In genomic region chr1:162151900-162152829, GRCh38 we compare ENCODE assay signal across 1 cellular context.
A peak's percentile ranks its signal among the peaks of the same experiment; 100 is the strongest.
TF ChIP-seq lines count a peak whose summit lies in the region.

No MANE protein-coding gene starts in this region.

TF ChIP-seq in HepG2, 621 proteins besides CTCF, POLR2A, EP300 and RAD21 (continued from another document and continues in another):
- TF ChIP-seq ZNF407 (CRISPR knock-in tag; IDR thresholded peaks at IDR 0.05; ENCODE audit: not compliant biosample characterization) (peak; percentile 48), POLR2AphosphoS2 (IDR thresholded peaks at IDR 0.05; ENCODE audit: low read depth, low read length) (no peak), ZSCAN9 (CRISPR knock-in tag; IDR thresholded peaks at IDR 0.05; ENCODE audit: borderline replicate concordance) (0 out of 2 replicates have a peak, but pooled peaks have one; percentile 65), RCOR2 (CRISPR knock-in tag; IDR thresholded peaks at IDR 0.05) (peak; percentile 60; the same call in 1 of the 2 replicates), ZNF691 (CRISPR knock-in tag; IDR thresholded peaks at IDR 0.05; ENCODE audit: borderline replicate concordance, low read depth) (0 out of 2 replicates have a peak, but pooled peaks have one; percentile 40), SNAPC5 (CRISPR knock-in tag; IDR thresholded peaks at IDR 0.05; ENCODE audit: borderline replicate concordance) (no peak), ZNF282 (IDR thresholded peaks at IDR 0.05; ENCODE audit: partially characterized antibody) (no peak), THAP9 (CRISPR knock-in tag; IDR thresholded peaks at IDR 0.05; ENCODE audit: borderline replicate concordance) (peak; percentile 56; the same call in 1 of the 2 replicates), FOSL2 (CRISPR knock-in tag; IDR thresholded peaks at IDR 0.05) (peak; percentile 81), MTF1 (CRISPR knock-in tag; IDR thresholded peaks at IDR 0.05) (no peak), MIXL1 (CRISPR knock-in tag; IDR thresholded peaks at IDR 0.05) (peak; percentile 51; the same call in 1 of the 2 replicates), SRSF9 (IDR thresholded peaks at IDR 0.05; ENCODE audit: borderline replicate concordance, insufficient read depth, low read depth, low read length, poor library complexity, severe bottlenecking) (no peak), FOXO1 (CRISPR knock-in tag; IDR thresholded peaks at IDR 0.05) (peak; percentile 88; the same call in 1 of the 2 replicates), ZNF10 (CRISPR knock-in tag; IDR thresholded peaks at IDR 0.05; ENCODE audit: borderline replicate concordance, low read depth) (no peak), ZNF24 (IDR thresholded peaks at IDR 0.05) (no peak), NFIC (IDR thresholded peaks at IDR 0.05; ENCODE audit: low read length) (no peak), MIER3 (CRISPR knock-in tag; IDR thresholded peaks at IDR 0.05; ENCODE audit: borderline replicate concordance) (peak; percentile 83; the same call in 1 of the 2 replicates), ZBTB38 (CRISPR knock-in tag; IDR thresholded peaks at IDR 0.05) (peak; percentile 41; the same call in 1 of the 2 replicates), MLXIP (CRISPR knock-in tag; IDR thresholded peaks at IDR 0.05; ENCODE audit: borderline replicate concordance) (no peak)
- TF ChIP-seq, protein P1, sequence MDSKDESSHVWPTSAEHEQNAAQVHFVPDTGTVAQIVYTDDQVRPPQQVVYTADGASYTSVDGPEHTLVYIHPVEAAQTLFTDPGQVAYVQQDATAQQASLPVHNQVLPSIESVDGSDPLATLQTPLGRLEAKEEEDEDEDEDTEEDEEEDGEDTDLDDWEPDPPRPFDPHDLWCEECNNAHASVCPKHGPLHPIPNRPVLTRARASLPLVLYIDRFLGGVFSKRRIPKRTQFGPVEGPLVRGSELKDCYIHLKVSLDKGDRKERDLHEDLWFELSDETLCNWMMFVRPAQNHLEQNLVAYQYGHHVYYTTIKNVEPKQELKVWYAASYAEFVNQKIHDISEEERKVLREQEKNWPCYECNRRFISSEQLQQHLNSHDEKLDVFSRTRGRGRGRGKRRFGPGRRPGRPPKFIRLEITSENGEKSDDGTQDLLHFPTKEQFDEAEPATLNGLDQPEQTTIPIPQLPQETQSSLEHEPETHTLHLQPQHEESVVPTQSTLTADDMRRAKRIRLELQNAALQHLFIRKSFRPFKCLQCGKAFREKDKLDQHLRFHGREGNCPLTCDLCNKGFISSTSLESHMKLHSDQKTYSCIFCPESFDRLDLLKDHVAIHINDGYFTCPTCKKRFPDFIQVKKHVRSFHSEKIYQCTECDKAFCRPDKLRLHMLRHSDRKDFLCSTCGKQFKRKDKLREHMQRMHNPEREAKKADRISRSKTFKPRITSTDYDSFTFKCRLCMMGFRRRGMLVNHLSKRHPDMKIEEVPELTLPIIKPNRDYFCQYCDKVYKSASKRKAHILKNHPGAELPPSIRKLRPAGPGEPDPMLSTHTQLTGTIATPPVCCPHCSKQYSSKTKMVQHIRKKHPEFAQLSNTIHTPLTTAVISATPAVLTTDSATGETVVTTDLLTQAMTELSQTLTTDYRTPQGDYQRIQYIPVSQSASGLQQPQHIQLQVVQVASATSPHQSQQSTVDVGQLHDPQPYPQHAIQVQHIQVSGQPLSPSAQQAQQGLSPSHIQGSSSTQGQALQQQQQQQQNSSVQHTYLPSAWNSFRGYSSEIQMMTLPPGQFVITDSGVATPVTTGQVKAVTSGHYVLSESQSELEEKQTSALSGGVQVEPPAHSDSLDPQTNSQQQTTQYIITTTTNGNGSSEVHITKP (CRISPR knock-in tag; IDR thresholded peaks at IDR 0.05; ENCODE audit: low read depth): peak; percentile 74; the same call in 1 of the 2 replicates
- TF ChIP-seq, protein P2, sequence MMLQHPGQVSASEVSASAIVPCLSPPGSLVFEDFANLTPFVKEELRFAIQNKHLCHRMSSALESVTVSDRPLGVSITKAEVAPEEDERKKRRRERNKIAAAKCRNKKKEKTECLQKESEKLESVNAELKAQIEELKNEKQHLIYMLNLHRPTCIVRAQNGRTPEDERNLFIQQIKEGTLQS (CRISPR knock-in tag; IDR thresholded peaks at IDR 0.05): peak; percentile 93
- TF ChIP-seq, protein P3, sequence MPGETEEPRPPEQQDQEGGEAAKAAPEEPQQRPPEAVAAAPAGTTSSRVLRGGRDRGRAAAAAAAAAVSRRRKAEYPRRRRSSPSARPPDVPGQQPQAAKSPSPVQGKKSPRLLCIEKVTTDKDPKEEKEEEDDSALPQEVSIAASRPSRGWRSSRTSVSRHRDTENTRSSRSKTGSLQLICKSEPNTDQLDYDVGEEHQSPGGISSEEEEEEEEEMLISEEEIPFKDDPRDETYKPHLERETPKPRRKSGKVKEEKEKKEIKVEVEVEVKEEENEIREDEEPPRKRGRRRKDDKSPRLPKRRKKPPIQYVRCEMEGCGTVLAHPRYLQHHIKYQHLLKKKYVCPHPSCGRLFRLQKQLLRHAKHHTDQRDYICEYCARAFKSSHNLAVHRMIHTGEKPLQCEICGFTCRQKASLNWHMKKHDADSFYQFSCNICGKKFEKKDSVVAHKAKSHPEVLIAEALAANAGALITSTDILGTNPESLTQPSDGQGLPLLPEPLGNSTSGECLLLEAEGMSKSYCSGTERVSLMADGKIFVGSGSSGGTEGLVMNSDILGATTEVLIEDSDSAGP (CRISPR knock-in tag; IDR thresholded peaks at IDR 0.05; ENCODE audit: borderline replicate concordance): peak; percentile 64
- TF ChIP-seq, protein P4, sequence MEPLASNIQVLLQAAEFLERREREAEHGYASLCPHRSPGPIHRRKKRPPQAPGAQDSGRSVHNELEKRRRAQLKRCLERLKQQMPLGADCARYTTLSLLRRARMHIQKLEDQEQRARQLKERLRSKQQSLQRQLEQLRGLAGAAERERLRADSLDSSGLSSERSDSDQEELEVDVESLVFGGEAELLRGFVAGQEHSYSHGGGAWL (CRISPR knock-in tag; IDR thresholded peaks at IDR 0.05): no peak
